Comparison of ENCODE assay signal across 8 cellular contexts in the genomic region with DNA sequence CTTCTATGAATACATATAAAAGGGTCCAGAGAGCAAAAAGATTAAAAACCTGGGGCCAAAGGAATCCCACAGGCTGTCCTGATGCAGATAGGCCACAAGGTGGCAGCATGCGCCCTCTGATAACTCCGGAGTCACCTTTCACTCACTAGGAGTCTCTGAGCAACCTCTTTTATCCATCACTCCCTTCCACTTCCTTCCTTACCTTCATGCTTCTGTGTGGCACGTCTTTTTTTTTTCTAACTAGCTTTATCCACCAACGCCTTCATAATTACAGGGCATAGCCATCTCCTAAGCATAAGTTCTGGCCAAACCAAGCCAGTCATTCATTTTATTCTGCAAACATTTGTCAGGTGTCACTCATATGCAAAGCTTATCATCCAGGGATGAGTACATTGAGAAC. TPM values are rescaled to one million over a fixed set of nuclear protein-coding genes. Genes with fewer than 3 reads are reported as not detected.
A peak's percentile ranks its signal among the peaks of the same experiment; 100 is the strongest.
DNase-seq lines count a peak whose midpoint lies in the region; ATAC-seq and TF ChIP-seq lines count a peak whose summit lies in the region.

No MANE protein-coding gene starts in this region.

- peak; percentile 92 for TF ChIP-seq CTCF in colonic mucosa (IDR thresholded peaks at IDR 0.05)
- TF ChIP-seq CTCF in liver (IDR thresholded peaks at IDR 0.05; ENCODE audit: low read depth, low read length, missing input control): peak; percentile 97

- peak; percentile 38 for ATAC-seq in HG02798 (IDR thresholded peaks at IDR 0.05; ENCODE audit: poor library complexity, unreplicated experiment)
- ATAC-seq in HG03097 (IDR thresholded peaks at IDR 0.05; ENCODE audit: low FRiP score, unreplicated experiment): no peak

- peak; percentile 92 to 93 for TF ChIP-seq RAD21 in liver (IDR thresholded peaks at IDR 0.05)

- H3K27ac Mint-ChIP-seq in CD8-positive, alpha-beta memory T cell: no peak overlapping the region

- peaks cover 4 to 11% (median 11%) of the 10 kb centered on the region in 3 donors for H3K4me1 Mint-ChIP-seq in CD8-positive, alpha-beta memory T cell

- H3K9ac ChIP-seq in colonic mucosa (ENCODE audit: low read depth in 2 of 2, low read length in 2 of 2) (no peak overlapping the region), liver (ENCODE audit: low read depth in 1 of 2, low read length in 2 of 2) (no peak overlapping the region)

- POLR2A ChIA-PET in CD8-positive, alpha-beta memory T cell (lab: Charles Lee): no interaction called here

- H3K9me3 Mint-ChIP-seq in CD8-positive, alpha-beta memory T cell: no peaks in the 10 kb centered on the region

- no peaks in the 10 kb centered on the region for H3K9me3 ChIP-seq in CD8-positive, alpha-beta memory T cell (ENCODE audit: low read length)
- H3K9me3 ChIP-seq in colonic mucosa: no peaks in the 10 kb centered on the region
- no peaks in the 10 kb centered on the region for H3K9me3 ChIP-seq in liver (ENCODE audit: control insufficient read depth in 4 of 4, low read length in 3 of 4)

- intact Hi-C loops in colonic mucosa (cut with DNase I): loop anchor here (1.0 to 10.0 kb wide), 3 partner anchors 52 to 212 kb away; a partner anchor contains a TSS

- no peak overlapping the region for H3K4me3 ChIP-seq in CD8-positive, alpha-beta memory T cell (ENCODE audit: low read length)
- H3K4me3 ChIP-seq in colonic mucosa (no peak overlapping the region), liver (ENCODE audit: low read depth in 1 of 3, low read length in 3 of 3) (no peak overlapping the region)

- no peak overlapping the region for H3K27ac ChIP-seq in CD8-positive, alpha-beta memory T cell (ENCODE audit: low read depth, low read length)
- H3K27ac ChIP-seq in colonic mucosa (no peak overlapping the region), liver (ENCODE audit: low read depth in 1 of 2, low read length in 2 of 2) (no peak overlapping the region)

- DNase-seq in CD8-positive, alpha-beta memory T cell: peak; percentile 36 to 69 (median 46)
- peak; percentile 22 for DNase-seq in NCI-H524 treated with DMSO at 0.1 percent for 48 hours (lab: John Stamatoyannopoulos, UW)
- DNase-seq in activated CD4-positive, alpha-beta T cell treated with anti-CD3 and anti-CD28 coated beads for 48 hours: peak; percentile 75
- DNase-seq in colonic mucosa: peak; percentile 72
- DNase-seq in stimulated activated CD4-positive, alpha-beta T cell treated with anti-CD3 and anti-CD28 coated beads, TNF-alpha, amount 100 ng/mL, for 4 hours (ENCODE audit: low read depth in 3 of 3): peak; percentile 19 to 44 (median 30)

- CTCF ChIA-PET in CD8-positive, alpha-beta memory T cell (lab: Charles Lee): interaction anchor here (0.7 to 5.3 kb wide), 9 partner anchors 9 to 917 kb away, joined by 3 to 35 read pairs (median 5); a partner anchor contains a TSS

- no peaks in the 10 kb centered on the region for H3K36me3 ChIP-seq in CD8-positive, alpha-beta memory T cell (ENCODE audit: insufficient read depth, low read length)
- no peaks in the 10 kb centered on the region for H3K36me3 ChIP-seq in colonic mucosa
- H3K36me3 ChIP-seq in liver (ENCODE audit: control insufficient read depth in 4 of 4, insufficient read depth in 3 of 4, low read depth in 1 of 4, low read length in 3 of 4): no peaks in the 10 kb centered on the region

- peaks cover 6% of the 10 kb centered on the region for H3K4me1 ChIP-seq in CD8-positive, alpha-beta memory T cell (ENCODE audit: insufficient read depth, low read length)
- H3K4me1 ChIP-seq in colonic mucosa (no peaks in the 10 kb centered on the region), liver (ENCODE audit: control insufficient read depth in 4 of 4, insufficient read depth in 4 of 4, low read length in 3 of 4) (peaks cover 0 to 5% (median under 1%) of the 10 kb centered on the region in 4 donors)

- H3K27me3 ChIP-seq in CD8-positive, alpha-beta memory T cell (ENCODE audit: insufficient read depth, low read length, poor library complexity, severe bottlenecking): no peaks in the 10 kb centered on the region
- H3K27me3 ChIP-seq in colonic mucosa: no peaks in the 10 kb centered on the region
- H3K27me3 ChIP-seq in liver (ENCODE audit: control insufficient read depth in 4 of 4, insufficient read depth in 4 of 4, low read length in 3 of 4): peaks cover 0 to 12% (median 2%) of the 10 kb centered on the region in 4 donors

- no peaks in the 10 kb centered on the region for H3K36me3 Mint-ChIP-seq in CD8-positive, alpha-beta memory T cell

- WGBS in liver: 1% methylated on average over 4 of the region's 4 CpGs

- H3K4me3 Mint-ChIP-seq in CD8-positive, alpha-beta memory T cell: no peak overlapping the region

- peaks cover 17 to 49% of the 10 kb centered on the region in 2 donors for H3K27me3 Mint-ChIP-seq in CD8-positive, alpha-beta memory T cell

TF ChIP-seq in liver, 16 proteins besides CTCF, POLR2A, EP300 and RAD21:
- TF ChIP-seq RXRA (IDR thresholded peaks at IDR 0.05): peak; percentile 74 to 77
- TF ChIP-seq, protein P1, sequence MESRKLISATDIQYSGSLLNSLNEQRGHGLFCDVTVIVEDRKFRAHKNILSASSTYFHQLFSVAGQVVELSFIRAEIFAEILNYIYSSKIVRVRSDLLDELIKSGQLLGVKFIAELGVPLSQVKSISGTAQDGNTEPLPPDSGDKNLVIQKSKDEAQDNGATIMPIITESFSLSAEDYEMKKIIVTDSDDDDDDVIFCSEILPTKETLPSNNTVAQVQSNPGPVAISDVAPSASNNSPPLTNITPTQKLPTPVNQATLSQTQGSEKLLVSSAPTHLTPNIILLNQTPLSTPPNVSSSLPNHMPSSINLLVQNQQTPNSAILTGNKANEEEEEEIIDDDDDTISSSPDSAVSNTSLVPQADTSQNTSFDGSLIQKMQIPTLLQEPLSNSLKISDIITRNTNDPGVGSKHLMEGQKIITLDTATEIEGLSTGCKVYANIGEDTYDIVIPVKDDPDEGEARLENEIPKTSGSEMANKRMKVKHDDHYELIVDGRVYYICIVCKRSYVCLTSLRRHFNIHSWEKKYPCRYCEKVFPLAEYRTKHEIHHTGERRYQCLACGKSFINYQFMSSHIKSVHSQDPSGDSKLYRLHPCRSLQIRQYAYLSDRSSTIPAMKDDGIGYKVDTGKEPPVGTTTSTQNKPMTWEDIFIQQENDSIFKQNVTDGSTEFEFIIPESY (IDR thresholded peaks at IDR 0.05): no peak
TF ChIP-seq in liver: peak in this region for 1.

RNA-seq across cellular contexts. Expression of a gene that starts 3.9 kb away (rescaled TPM):
- total RNA-seq in CD8-positive, alpha-beta memory T cell: not detected
- not detected for polyA plus RNA-seq in CD8-positive, alpha-beta memory T cell
- total RNA-seq in colonic mucosa (not detected), liver (not detected)
- polyA plus RNA-seq in liver: not detected

RNA-seq across cellular contexts. Expression of a gene that starts 5.1 kb away (rescaled TPM):
- 1 to 10 TPM; 1.6 to 2.3 TPM for total RNA-seq in CD8-positive, alpha-beta memory T cell
- polyA plus RNA-seq in CD8-positive, alpha-beta memory T cell: 4.7 TPM
- 10 to 100 TPM; 16.3 to 34.9 TPM for total RNA-seq in colonic mucosa
- total RNA-seq in liver: 100 to 1,000 TPM; 191 to 603 TPM
- polyA plus RNA-seq in liver: 100 to 1,000 TPM in 1 of 2 donors, 10 to 100 TPM in 1; 35.0 to 125 TPM

RNA-seq across cellular contexts. Expression of a gene that starts 22.9 kb away (rescaled TPM):
- not detected for total RNA-seq in CD8-positive, alpha-beta memory T cell
- polyA plus RNA-seq in CD8-positive, alpha-beta memory T cell: not detected
- not detected for total RNA-seq in colonic mucosa
- total RNA-seq in liver: 10 to 100 TPM; 19.5 to 35.2 TPM
- 1 to 10 TPM; 3.3 to 4.7 TPM for polyA plus RNA-seq in liver

RNA-seq across cellular contexts. Expression of a gene that starts 38.4 kb away (rescaled TPM):
- not detected for total RNA-seq in CD8-positive, alpha-beta memory T cell
- not detected for polyA plus RNA-seq in CD8-positive, alpha-beta memory T cell
- total RNA-seq in colonic mucosa (1 to 10 TPM in 1 of 2 donors, under 1 TPM in 1; 0.79 to 6.9 TPM), liver (10 to 100 TPM; 38.4 to 99.3 TPM)
- polyA plus RNA-seq in liver: 10 to 100 TPM; 40.4 to 43.4 TPM

RNA-seq across cellular contexts. Expression of a gene that starts 39.8 kb away (rescaled TPM):
- total RNA-seq in CD8-positive, alpha-beta memory T cell: not detected
- polyA plus RNA-seq in CD8-positive, alpha-beta memory T cell: not detected
- total RNA-seq in colonic mucosa (not detected), liver (not detected)
- polyA plus RNA-seq in liver: not detected

Comparison
In these comparisons a context has a peak if more than half of its experiments do, and no peak if none do; other contexts are left out.
1. DNase-seq: peak in every context shown above with its lines; median percentile 75 in activated CD4-positive, alpha-beta T cell treated with anti-CD3 and anti-CD28 coated beads for 48 hours; 72 in colonic mucosa; 46 in CD8-positive, alpha-beta memory T cell; 30 in stimulated activated CD4-positive, alpha-beta T cell treated with anti-CD3 and anti-CD28 coated beads, TNF-alpha, amount 100 ng/mL, for 4 hours; 22 in NCI-H524 treated with DMSO at 0.1 percent for 48 hours.
2. RNA of a gene that starts 5.1 kb away (total RNA-seq): 191 to 603 TPM in liver; 16.3 to 34.9 TPM in colonic mucosa and 1.6 to 2.3 TPM in CD8-positive, alpha-beta memory T cell; every median in the first group is over 4 times any median in the second.
3. RNA of a gene that starts 22.9 kb away (total RNA-seq): 19.5 to 35.2 TPM in liver; not detected in colonic mucosa and not detected in CD8-positive, alpha-beta memory T cell; every median in the first group is over 10 times any median in the second.